9 cellular contexts compared by ENCODE assay signal in genomic region chr19:18397242-18398202, GRCh38. TPM values are rescaled to one million over a fixed set of nuclear protein-coding genes. Genes with fewer than 3 reads are reported as not detected.
DNase-seq lines count a peak whose midpoint lies in the region; ATAC-seq and TF ChIP-seq lines count a peak whose summit lies in the region.
"Had no signal": no experiment of that assay in that cellular context is flagged by ENCODE, and none has a peak within 500 bp of the region (broad histone marks: within the 10 kb centered on the region; RNA-seq: fewer than 3 reads in every experiment).

Gene LRRC25, minus strand, starts transcription at chr19:18397622. Its CDS starts 659 bp downstream, at chr19:18396963.

- no peak within 1 kb of the TSS for H3K27ac ChIP-seq in CD4-positive, alpha-beta T cell (ENCODE audit: low read depth, low read length)
- peak within 1 kb of the TSS in 1 of 2 donors; percentile 48 for H3K27ac ChIP-seq in coronary artery
- H3K27ac ChIP-seq in muscle layer of duodenum (ENCODE audit: low read length): peak within 1 kb of the TSS; percentile 18
- no peak within 1 kb of the TSS for H3K27ac ChIP-seq in uterus

- H3K4me1 Mint-ChIP-seq in CD4-positive, alpha-beta T cell (ENCODE audit: low read depth): no peaks in the 10 kb centered on the region
- peaks cover 13% of the 10 kb centered on the region for H3K4me1 Mint-ChIP-seq in activated T-helper 1 cell treated with anti-CD3 and anti-CD28 coated beads, Interleukin-12 subunit alpha, Interleukin-12 subunit beta, Interleukin-2, Interleukin-4 antibody, amounts not matched to agents 30 ng/mL and 10 ng/mL and 1 ng/mL, durations not matched to agents 14 hours and 24 hours and 36 hours (ENCODE audit: low read depth)

- H3K9me3 ChIP-seq in CD4-positive, alpha-beta T cell (ENCODE audit: control insufficient read depth, low read length): no peaks in the 10 kb centered on the region
- H3K9me3 ChIP-seq in muscle layer of duodenum (ENCODE audit: control insufficient read depth in 1 of 2, low read length in 2 of 2) (no peaks in the 10 kb centered on the region), uterus (no peaks in the 10 kb centered on the region)
- H3K9me3 ChIP-seq: body of pancreas had no signal

- no peaks in the 10 kb centered on the region for H3K36me3 Mint-ChIP-seq in CD4-positive, alpha-beta T cell (ENCODE audit: low read depth)
- H3K36me3 Mint-ChIP-seq in activated T-helper 1 cell treated with anti-CD3 and anti-CD28 coated beads, Interleukin-12 subunit alpha, Interleukin-12 subunit beta, Interleukin-2, Interleukin-4 antibody, amounts not matched to agents 30 ng/mL and 10 ng/mL and 1 ng/mL, durations not matched to agents 14 hours and 24 hours and 36 hours (ENCODE audit: low read depth): no peaks in the 10 kb centered on the region

- no peak within 1 kb of the TSS for H3K4me3 Mint-ChIP-seq in CD4-positive, alpha-beta T cell
- H3K4me3 Mint-ChIP-seq in activated T-helper 1 cell treated with anti-CD3 and anti-CD28 coated beads, Interleukin-12 subunit alpha, Interleukin-12 subunit beta, Interleukin-2, Interleukin-4 antibody, amounts not matched to agents 30 ng/mL and 10 ng/mL and 1 ng/mL, durations not matched to agents 14 hours and 24 hours and 36 hours: no peak within 1 kb of the TSS

- H3K4me1 ChIP-seq in muscle layer of duodenum (ENCODE audit: control insufficient read depth in 1 of 2, insufficient read depth in 2 of 2, low read length in 2 of 2): peaks cover 0 to 10% of the 10 kb centered on the region in 2 donors
- H3K4me1 ChIP-seq in uterus: no peaks in the 10 kb centered on the region

- no peak for TF ChIP-seq CTCF in CD4-positive, alpha-beta T cell (IDR thresholded peaks at IDR 0.05)
- TF ChIP-seq CTCF in coronary artery (IDR thresholded peaks at IDR 0.05) (no peak), uterus (IDR thresholded peaks at IDR 0.05) (no peak)

- H3K27me3 ChIP-seq in CD4-positive, alpha-beta T cell (ENCODE audit: control insufficient read depth, insufficient read depth, low read length): peaks cover 23% of the 10 kb centered on the region
- H3K27me3 ChIP-seq in muscle layer of duodenum (ENCODE audit: low read depth, low read length): no peaks in the 10 kb centered on the region
- H3K27me3 ChIP-seq in uterus: peaks cover 6% of the 10 kb centered on the region in 2 donors

- CTCF ChIA-PET in CD4-positive, alpha-beta T cell (lab: Charles Lee): interaction anchor here (0.6 to 2.1 kb wide), 2 partner anchors 9 to 59 kb away, joined by 3 to 8 read pairs; no protein-coding TSS in a partner anchor

- peak within 1 kb of the TSS; percentile 64 for H3K4me3 ChIP-seq in coronary artery
- H3K4me3 ChIP-seq in muscle layer of duodenum (ENCODE audit: low read depth in 1 of 2, low read length in 2 of 2): peak within 1 kb of the TSS; percentile 42 to 54
- H3K4me3 ChIP-seq in uterus: no peak within 1 kb of the TSS
- H3K4me3 ChIP-seq: body of pancreas had no signal

- H3K27me3 Mint-ChIP-seq in CD4-positive, alpha-beta T cell: peaks cover 30% of the 10 kb centered on the region
- H3K27me3 Mint-ChIP-seq in activated T-helper 1 cell treated with anti-CD3 and anti-CD28 coated beads, Interleukin-12 subunit alpha, Interleukin-12 subunit beta, Interleukin-2, Interleukin-4 antibody, amounts not matched to agents 30 ng/mL and 10 ng/mL and 1 ng/mL, durations not matched to agents 14 hours and 24 hours and 36 hours (ENCODE audit: insufficient read depth): peaks cover 8% of the 10 kb centered on the region

- in situ Hi-C loops in KBM-7 (cut with MboI; ENCODE audit: low pct_unique_long_range_greater_than_20kb, low sequenced_read_pairs): no loop called here

- H3K36me3 ChIP-seq in muscle layer of duodenum (ENCODE audit: control insufficient read depth in 1 of 2, insufficient read depth in 2 of 2, low read length in 2 of 2): no peaks in the 10 kb centered on the region
- H3K36me3 ChIP-seq in uterus: no peaks in the 10 kb centered on the region

- POLR2A ChIA-PET in CD4-positive, alpha-beta T cell (lab: Charles Lee): no interaction called here

- peak; percentile 58 for ATAC-seq in CD4-positive, alpha-beta T cell (ENCODE audit: poor library complexity)
- no peak for ATAC-seq in HG03432 (IDR thresholded peaks at IDR 0.05; ENCODE audit: unreplicated experiment)
- ATAC-seq: body of pancreas had no signal

- intact Hi-C loops in CD4-positive, alpha-beta T cell (cut with DNase I, micrococcal nuclease): no loop called here
- intact Hi-C loops in activated T-helper 1 cell treated with anti-CD3 and anti-CD28 coated beads, Interleukin-12 subunit alpha, Interleukin-12 subunit beta, Interleukin-2, Interleukin-4 antibody, amounts not matched to agents 30 ng/mL and 10 ng/mL and 1 ng/mL, durations not matched to agents 14 hours and 24 hours and 36 hours (cut with micrococcal nuclease): loop anchor here (1.0 kb wide), 1 partner anchor 9 kb away; no protein-coding TSS in a partner anchor
- intact Hi-C loops in uterus (cut with DNase I; ENCODE audit: low total_unique reads): no loop called here

- H3K9me3 Mint-ChIP-seq in CD4-positive, alpha-beta T cell: no peaks in the 10 kb centered on the region
- H3K9me3 Mint-ChIP-seq in activated T-helper 1 cell treated with anti-CD3 and anti-CD28 coated beads, Interleukin-12 subunit alpha, Interleukin-12 subunit beta, Interleukin-2, Interleukin-4 antibody, amounts not matched to agents 30 ng/mL and 10 ng/mL and 1 ng/mL, durations not matched to agents 14 hours and 24 hours and 36 hours: no peaks in the 10 kb centered on the region

- no peak for TF ChIP-seq POLR2A in uterus (IDR thresholded peaks at IDR 0.05)

- no peak for DNase-seq in CD4-positive, alpha-beta T cell
- DNase-seq in KBM-7: peak; percentile 85
- peak; percentile 70 for DNase-seq in coronary artery (ENCODE audit: low spot score)
- DNase-seq in activated T-helper 1 cell treated with anti-CD3 and anti-CD28 coated beads, Interleukin-12 subunit alpha, Interleukin-12 subunit beta, Interleukin-2, Interleukin-4 antibody, amounts not matched to agents 30 ng/mL and 10 ng/mL and 1 ng/mL, durations not matched to agents 14 hours and 24 hours and 36 hours (ENCODE audit: low spot score): no peak
- DNase-seq in NCI-H345 (lab: John Stamatoyannopoulos, UW): no peak
- no peak for DNase-seq in uterus

- H3K27ac Mint-ChIP-seq in CD4-positive, alpha-beta T cell: no peak within 1 kb of the TSS
- no peak within 1 kb of the TSS for H3K27ac Mint-ChIP-seq in activated T-helper 1 cell treated with anti-CD3 and anti-CD28 coated beads, Interleukin-12 subunit alpha, Interleukin-12 subunit beta, Interleukin-2, Interleukin-4 antibody, amounts not matched to agents 30 ng/mL and 10 ng/mL and 1 ng/mL, durations not matched to agents 14 hours and 24 hours and 36 hours

RNA-seq across cellular contexts. Expression of gene LRRC25, which starts in this region (rescaled TPM):
- under 1 TPM; 0.82 to 0.92 TPM for total RNA-seq in CD4-positive, alpha-beta T cell
- not detected in 2 replicates for total RNA-seq in activated T-helper 1 cell treated with anti-CD3 and anti-CD28 coated beads, Interleukin-12 subunit alpha, Interleukin-12 subunit beta, Interleukin-2, Interleukin-4 antibody, amounts not matched to agents 30 ng/mL and 10 ng/mL and 1 ng/mL, durations not matched to agents 14 hours and 24 hours and 36 hours
- total RNA-seq in uterus: 1 to 10 TPM in 2 of 4 donors, under 1 TPM in 1, not detected in 1; 0.51 to 2.3 (median 1.9) TPM

Comparison
In these comparisons a context has a peak if more than half of its experiments do, and no peak if none do; other contexts are left out.
1. Peak in ATAC-seq in CD4-positive, alpha-beta T cell; RNA of the gene not detected or under 1 TPM.
2. DNase-seq: peak in KBM-7 (single experiment) and coronary artery (single experiment); none in CD4-positive, alpha-beta T cell (0 of 10), activated T-helper 1 cell treated with anti-CD3 and anti-CD28 coated beads, Interleukin-12 subunit alpha, Interleukin-12 subunit beta, Interleukin-2, Interleukin-4 antibody, amounts not matched to agents 30 ng/mL and 10 ng/mL and 1 ng/mL, durations not matched to agents 14 hours and 24 hours and 36 hours (single experiment), NCI-H345 (single experiment) and uterus (0 of 2).
3. H3K4me3 ChIP-seq: peak in coronary artery (single experiment) and muscle layer of duodenum (2 of 2); none in uterus (0 of 2).